ENCODE assay signal across 9 cellular contexts in the genomic region with DNA sequence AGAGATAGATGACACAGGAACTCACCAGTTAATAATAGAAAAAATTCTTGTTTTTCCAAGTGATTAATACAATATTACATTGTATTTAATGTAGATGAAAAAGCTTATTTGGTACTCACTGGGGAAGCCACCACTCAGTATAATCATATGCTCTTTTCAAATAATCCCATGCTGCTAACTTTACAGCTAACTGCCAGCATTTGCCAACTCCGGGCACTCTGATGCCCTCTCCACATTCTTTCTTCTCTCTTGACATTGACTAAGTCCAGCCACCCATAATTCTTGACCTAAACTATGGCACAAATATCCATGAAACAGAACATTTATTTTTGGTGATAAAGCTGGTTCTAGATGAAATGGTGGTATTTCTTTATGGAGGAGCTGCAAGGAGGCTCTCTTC.
"Had no signal": no experiment of that assay in that cellular context is flagged by ENCODE, and none has a peak within 500 bp of the region (broad histone marks: within the 10 kb centered on the region; RNA-seq: fewer than 3 reads in every experiment).

No MANE protein-coding gene starts in this region.

- H2AFZ ChIP-seq: GM23248 had no signal

- H3K9me3 Mint-ChIP-seq: HFFc6, IgD-negative memory B cell had no signal

- H3K27me3 Mint-ChIP-seq: IgD-negative memory B cell had no signal

- ATAC-seq: HCT116, HepG2 had no signal

- H3K27ac Mint-ChIP-seq: HFFc6, IgD-negative memory B cell had no signal

- H3K36me3 ChIP-seq: HAP-1 had no signal

- H3K4me3 Mint-ChIP-seq: HFFc6, IgD-negative memory B cell had no signal

- DNase-seq: GM23248, GOT3, H7, HFFc6 had no signal

- H3K9ac ChIP-seq: GM23248 had no signal

- H3K27ac ChIP-seq: GM23248, HL-60 had no signal

- H3K4me3 ChIP-seq: GM23248, HAP-1 had no signal

- H3K9me3 ChIP-seq: HAP-1 had no signal
